Comparison of ENCODE assay signal across 28 cellular contexts in genomic region chr4:99825272-99825671, GRCh38.
DNase-seq lines count a peak whose midpoint lies in the region; ATAC-seq and TF ChIP-seq lines count a peak whose summit lies in the region.
"Had no signal": no experiment of that assay in that cellular context is flagged by ENCODE, and none has a peak within 500 bp of the region (broad histone marks: within the 10 kb centered on the region; RNA-seq: fewer than 3 reads in every experiment).

No MANE protein-coding gene starts in this region.

- no peak for TF ChIP-seq CTCF in epithelial cell of esophagus (IDR thresholded peaks at IDR 0.05; ENCODE audit: insufficient read depth, low read depth, low read length, missing control alignments)

- H3K4me3 ChIP-seq in epithelial cell of esophagus (ENCODE audit: low read length): no peak overlapping the region
- H3K4me3 ChIP-seq: cardiac muscle cell, left lung, skin epidermis, upper lobe of left lung had no signal

- no peaks in the 10 kb centered on the region for H3K27me3 Mint-ChIP-seq in activated T-cell treated with anti-CD3 and anti-CD28 coated beads, Interleukin-2, amount 50 U/mL, for 24 hours
- H3K27me3 Mint-ChIP-seq in stimulated activated memory B cell treated with anti-CD40 and anti-IgM and Interleukin-4, amounts not matched to agents 10 μg/mL and 1 μg/mL and 100 μg/mL, for 72 hours: no peaks in the 10 kb centered on the region
- H3K27me3 Mint-ChIP-seq: naive thymus-derived CD8-positive, alpha-beta T cell had no signal

- H3K36me3 Mint-ChIP-seq in activated T-cell treated with anti-CD3 and anti-CD28 coated beads, Interleukin-2, amount 50 U/mL, for 24 hours (ENCODE audit: low read depth): peaks cover 35% of the 10 kb centered on the region
- H3K36me3 Mint-ChIP-seq in stimulated activated memory B cell treated with anti-CD40 and anti-IgM and Interleukin-4, amounts not matched to agents 10 μg/mL and 1 μg/mL and 100 μg/mL, for 72 hours: peaks cover 48% of the 10 kb centered on the region

- no peak for ATAC-seq in stimulated activated memory B cell treated with anti-CD40 and anti-IgM and Interleukin-4, amounts not matched to agents 10 μg/mL and 1 μg/mL and 100 μg/mL, for 72 hours
- ATAC-seq in GM21447 (IDR thresholded peaks at IDR 0.05; ENCODE audit: unreplicated experiment): no peak
- no peak for ATAC-seq in HG02642 (IDR thresholded peaks at IDR 0.05; ENCODE audit: poor library complexity, unreplicated experiment)
- ATAC-seq: left lung; naive thymus-derived CD8-positive, alpha-beta T cell; PC-3 had no signal

- H3K27ac Mint-ChIP-seq in activated T-cell treated with anti-CD3 and anti-CD28 coated beads, Interleukin-2, amount 50 U/mL, for 24 hours: peak overlapping the region; percentile 15
- H3K27ac Mint-ChIP-seq in stimulated activated memory B cell treated with anti-CD40 and anti-IgM and Interleukin-4, amounts not matched to agents 10 μg/mL and 1 μg/mL and 100 μg/mL, for 72 hours: peak overlapping the region; percentile 74
- H3K27ac Mint-ChIP-seq: activated naive CD4-positive, alpha-beta T cell treated with anti-CD3 and anti-CD28 coated beads for 36 hours; immature natural killer cell had no signal

- H3K4me3 Mint-ChIP-seq in activated T-cell treated with anti-CD3 and anti-CD28 coated beads, Interleukin-2, amount 50 U/mL, for 24 hours: no peak overlapping the region
- peak overlapping the region; percentile 21 for H3K4me3 Mint-ChIP-seq in stimulated activated memory B cell treated with anti-CD40 and anti-IgM and Interleukin-4, amounts not matched to agents 10 μg/mL and 1 μg/mL and 100 μg/mL, for 72 hours
- H3K4me3 Mint-ChIP-seq: activated naive CD4-positive, alpha-beta T cell treated with anti-CD3 and anti-CD28 coated beads for 36 hours; immature natural killer cell; naive thymus-derived CD8-positive, alpha-beta T cell had no signal

- peaks cover 70% of the 10 kb centered on the region for H3K4me1 Mint-ChIP-seq in activated T-cell treated with anti-CD3 and anti-CD28 coated beads, Interleukin-2, amount 50 U/mL, for 24 hours (ENCODE audit: low read depth)
- peaks cover 73% of the 10 kb centered on the region for H3K4me1 Mint-ChIP-seq in stimulated activated memory B cell treated with anti-CD40 and anti-IgM and Interleukin-4, amounts not matched to agents 10 μg/mL and 1 μg/mL and 100 μg/mL, for 72 hours
- H3K4me1 Mint-ChIP-seq: immature natural killer cell had no signal

- H3K9me3 Mint-ChIP-seq in activated T-cell treated with anti-CD3 and anti-CD28 coated beads, Interleukin-2, amount 50 U/mL, for 24 hours: no peaks in the 10 kb centered on the region
- no peaks in the 10 kb centered on the region for H3K9me3 Mint-ChIP-seq in stimulated activated memory B cell treated with anti-CD40 and anti-IgM and Interleukin-4, amounts not matched to agents 10 μg/mL and 1 μg/mL and 100 μg/mL, for 72 hours
- H3K9me3 Mint-ChIP-seq: activated naive CD4-positive, alpha-beta T cell treated with anti-CD3 and anti-CD28 coated beads for 36 hours; immature natural killer cell; naive thymus-derived CD8-positive, alpha-beta T cell had no signal

- DNase-seq in activated T-cell treated with anti-CD3 and anti-CD28 coated beads, Interleukin-2, amount 50 U/mL, for 24 hours: no peak
- DNase-seq in activated T-cell treated with anti-CD3 and anti-CD28 coated beads, Interleukin-2, amount 50 U/mL, for 1 hour: no peak
- DNase-seq in OCI-M1 (lab: John Stamatoyannopoulos, UW) (peak; percentile 12), epithelial cell of esophagus (ENCODE audit: low read depth) (peak; percentile 40), NCI-H345 treated with DMSO at 0.1 percent for 48 hours (lab: John Stamatoyannopoulos, UW; ENCODE audit: unreplicated experiment) (no peak)
- DNase-seq: activated CD4-positive, alpha-beta T cell treated with anti-CD3 and anti-CD28 coated beads, Interleukin-2, amount 50 U/mL, for 4 hours; activated naive CD4-positive, alpha-beta T cell treated with anti-CD3 and anti-CD28 coated beads for 36 hours; anterior cingulate cortex; cortex of kidney; H7; hypothalamus; immature natural killer cell; left lung; naive thymus-derived CD8-positive, alpha-beta T cell; NCI-H1048; NCI-H1694; NCI-H2171; NCI-H524; retina; Right ventricle myocardium superior; stimulated activated CD8-positive, alpha-beta memory T cell treated with anti-CD3 and anti-CD28 coated beads, Interleukin-4, amount 100 ng/mL, for 48 hours; upper lobe of left lung had no signal

Comparison
In these comparisons a context has a peak if more than half of its experiments do, and no peak if none do; other contexts are left out.
1. DNase-seq: peak in OCI-M1 (single experiment) and epithelial cell of esophagus (single experiment); none in activated T-cell treated with anti-CD3 and anti-CD28 coated beads, Interleukin-2, amount 50 U/mL, for 24 hours (single experiment), activated T-cell treated with anti-CD3 and anti-CD28 coated beads, Interleukin-2, amount 50 U/mL, for 1 hour (single experiment) and NCI-H345 treated with DMSO at 0.1 percent for 48 hours (single experiment).